9 cellular contexts compared by ENCODE assay signal in the genomic region with DNA sequence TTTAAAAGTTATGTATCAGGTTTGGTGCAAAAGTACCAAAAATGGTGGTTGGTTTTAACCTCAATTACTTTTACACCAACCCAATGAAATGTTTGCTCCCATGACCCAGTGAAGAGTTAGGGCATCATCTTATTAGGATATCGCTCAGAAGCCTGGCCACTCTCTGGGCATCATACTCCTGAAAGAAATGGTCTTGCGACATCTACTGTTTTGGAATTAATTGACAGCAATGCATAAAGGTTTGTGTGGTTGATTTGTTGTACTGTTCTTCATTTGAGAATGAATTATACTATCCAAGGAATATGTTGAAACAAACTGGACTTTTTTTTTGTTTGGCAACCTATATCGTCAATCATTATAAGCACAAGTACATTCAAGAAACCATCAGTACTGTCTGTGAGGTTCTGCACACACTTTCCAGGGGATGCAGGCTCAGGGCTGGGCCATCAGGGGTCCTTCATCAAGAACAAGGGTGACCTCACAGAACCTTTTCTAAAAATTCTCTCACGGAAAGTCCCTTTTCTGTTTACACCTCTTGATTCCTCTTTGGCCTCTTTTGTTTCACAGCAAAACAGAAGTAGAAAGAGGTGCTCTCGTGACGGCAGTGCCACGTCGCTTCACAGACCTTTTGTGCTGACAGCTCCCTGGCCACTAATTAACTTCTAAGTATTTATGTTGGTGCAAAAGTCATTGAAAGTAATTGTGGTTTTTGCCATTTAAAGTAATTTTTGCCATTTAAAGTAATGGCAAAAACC.
DNase-seq lines count a peak whose midpoint lies in the region; ATAC-seq and TF ChIP-seq lines count a peak whose summit lies in the region.
"Had no signal": no experiment of that assay in that cellular context is flagged by ENCODE, and none has a peak within 500 bp of the region (broad histone marks: within the 10 kb centered on the region; RNA-seq: fewer than 3 reads in every experiment).

No MANE protein-coding gene starts in this region.

- ATAC-seq in HG03095 (IDR thresholded peaks at IDR 0.05; ENCODE audit: unreplicated experiment) (peak; percentile 92), right cardiac atrium (peak in 1 of 2 donors; percentile 58)

- WGBS in right cardiac atrium: 34% methylated on average over 8 of the region's 8 CpGs

- TF ChIP-seq CTCF in MCF 10A (IDR thresholded peaks at IDR 0.05; ENCODE audit: unreplicated experiment) (no peak), breast epithelium (IDR thresholded peaks at IDR 0.05) (no peak)

- no peaks in the 10 kb centered on the region for H3K36me3 Mint-ChIP-seq in MCF 10A (ENCODE audit: insufficient read depth, unreplicated experiment)
- peaks cover 7% of the 10 kb centered on the region for H3K36me3 Mint-ChIP-seq in activated CD4-positive, alpha-beta T cell treated with anti-CD3 and anti-CD28 coated beads, Interleukin-2, amount 10 ng/mL, durations not matched to agents 7 days and 5 days (ENCODE audit: low read depth)

- no peak for DNase-seq in MCF 10A (ENCODE audit: unreplicated experiment)
- DNase-seq in breast epithelium (ENCODE audit: low spot score in 2 of 2): no peak
- no peak for DNase-seq in activated CD4-positive, alpha-beta T cell treated with anti-CD3 and anti-CD28 coated beads, Interleukin-2, amount 10 ng/mL, durations not matched to agents 7 days and 5 days
- DNase-seq in right cardiac atrium: no peak
- DNase-seq in HuH-7.5 (ENCODE audit: low spot score): no peak
- DNase-seq in NCI-H510A (lab: John Stamatoyannopoulos, UW): no peak
- no peak for DNase-seq in NK-92 treated with Interleukin-12 subunit alpha and Interleukin-12 subunit beta, amount 100 ng/mL, for 24 hours (lab: John Stamatoyannopoulos, UW)
- DNase-seq: DND-41 had no signal

- H3K4me3 ChIP-seq in breast epithelium (no peak overlapping the region), right cardiac atrium (ENCODE audit: low read length) (no peak overlapping the region)

- peak overlapping the region; percentile 1 for H3K27ac Mint-ChIP-seq in MCF 10A (ENCODE audit: low read depth, unreplicated experiment)
- peak overlapping the region; percentile 47 for H3K27ac Mint-ChIP-seq in activated CD4-positive, alpha-beta T cell treated with anti-CD3 and anti-CD28 coated beads, Interleukin-2, amount 10 ng/mL, durations not matched to agents 7 days and 5 days

- no TSS peak for BruUV-seq in MCF 10A (replicated peaks; lab: Mats Ljungman, UMichigan)

- H3K27me3 Mint-ChIP-seq in MCF 10A (ENCODE audit: insufficient read depth, unreplicated experiment): no peaks in the 10 kb centered on the region
- no peaks in the 10 kb centered on the region for H3K27me3 Mint-ChIP-seq in activated CD4-positive, alpha-beta T cell treated with anti-CD3 and anti-CD28 coated beads, Interleukin-2, amount 10 ng/mL, durations not matched to agents 7 days and 5 days

- CTCF ChIA-PET in MCF 10A (lab: Yijun Ruan, JAX): interaction anchor here (0.7 kb wide), 1 partner anchor 15 kb away, joined by 3 read pairs; no protein-coding TSS in a partner anchor
- CTCF ChIA-PET in activated CD4-positive, alpha-beta T cell treated with anti-CD3 and anti-CD28 coated beads, Interleukin-2, amount 10 ng/mL, durations not matched to agents 7 days and 5 days (lab: Charles Lee): interaction anchor here (0.6 kb wide), 2 partner anchors 95 to 428 kb away, joined by 3 to 5 read pairs; no protein-coding TSS in a partner anchor

- H3K36me3 ChIP-seq in breast epithelium: no peaks in the 10 kb centered on the region

- POLR2A ChIA-PET in MCF 10A (lab: Yijun Ruan, JAX): interaction anchor here (0.6 to 1.5 kb wide), 7 partner anchors 9 to 147 kb away, joined by 3 to 8 read pairs (median 3); no protein-coding TSS in a partner anchor
- POLR2A ChIA-PET in activated CD4-positive, alpha-beta T cell treated with anti-CD3 and anti-CD28 coated beads, Interleukin-2, amount 10 ng/mL, durations not matched to agents 7 days and 5 days (lab: Charles Lee): no interaction called here

- H3K27me3 ChIP-seq in breast epithelium (no peaks in the 10 kb centered on the region), right cardiac atrium (ENCODE audit: control insufficient read depth, insufficient read depth) (no peaks in the 10 kb centered on the region)

- no peak for TF ChIP-seq POLR2A in breast epithelium (IDR thresholded peaks at IDR 0.05)

- peaks cover 17% of the 10 kb centered on the region for H3K4me1 Mint-ChIP-seq in MCF 10A (ENCODE audit: insufficient read depth, unreplicated experiment)
- H3K4me1 Mint-ChIP-seq in activated CD4-positive, alpha-beta T cell treated with anti-CD3 and anti-CD28 coated beads, Interleukin-2, amount 10 ng/mL, durations not matched to agents 7 days and 5 days: peaks cover 19% of the 10 kb centered on the region

- H3K9me3 ChIP-seq in breast epithelium: no peaks in the 10 kb centered on the region
- H3K9me3 ChIP-seq in right cardiac atrium (ENCODE audit: control insufficient read depth, low read length): no peaks in the 10 kb centered on the region

- no peak overlapping the region for H3K4me3 Mint-ChIP-seq in MCF 10A (ENCODE audit: unreplicated experiment)
- no peak overlapping the region for H3K4me3 Mint-ChIP-seq in activated CD4-positive, alpha-beta T cell treated with anti-CD3 and anti-CD28 coated beads, Interleukin-2, amount 10 ng/mL, durations not matched to agents 7 days and 5 days

- H3K9me3 Mint-ChIP-seq in MCF 10A (ENCODE audit: unreplicated experiment): no peaks in the 10 kb centered on the region
- peaks cover 8% of the 10 kb centered on the region for H3K9me3 Mint-ChIP-seq in activated CD4-positive, alpha-beta T cell treated with anti-CD3 and anti-CD28 coated beads, Interleukin-2, amount 10 ng/mL, durations not matched to agents 7 days and 5 days

- H3K27ac ChIP-seq in breast epithelium: peak overlapping the region in 1 of 2 donors; percentile 24
- H3K27ac ChIP-seq in right cardiac atrium (ENCODE audit: low read length): peak overlapping the region; percentile 48

- H3K4me1 ChIP-seq in breast epithelium: no peaks in the 10 kb centered on the region
- peaks cover 3% of the 10 kb centered on the region for H3K4me1 ChIP-seq in right cardiac atrium (ENCODE audit: control insufficient read depth, insufficient read depth, low read length)

- intact Hi-C loops in MCF 10A (cut with micrococcal nuclease) (no loop called here), breast epithelium (cut with DNase I; ENCODE audit: low total_unique reads) (no loop called here), right cardiac atrium (cut with DNase I) (loop anchor here in 1 of 4 donors (10.0 kb wide), 1 partner anchor 117 kb away; a partner anchor contains a TSS)
